ENCODE assay signal across 1 cellular context in the genomic region with DNA sequence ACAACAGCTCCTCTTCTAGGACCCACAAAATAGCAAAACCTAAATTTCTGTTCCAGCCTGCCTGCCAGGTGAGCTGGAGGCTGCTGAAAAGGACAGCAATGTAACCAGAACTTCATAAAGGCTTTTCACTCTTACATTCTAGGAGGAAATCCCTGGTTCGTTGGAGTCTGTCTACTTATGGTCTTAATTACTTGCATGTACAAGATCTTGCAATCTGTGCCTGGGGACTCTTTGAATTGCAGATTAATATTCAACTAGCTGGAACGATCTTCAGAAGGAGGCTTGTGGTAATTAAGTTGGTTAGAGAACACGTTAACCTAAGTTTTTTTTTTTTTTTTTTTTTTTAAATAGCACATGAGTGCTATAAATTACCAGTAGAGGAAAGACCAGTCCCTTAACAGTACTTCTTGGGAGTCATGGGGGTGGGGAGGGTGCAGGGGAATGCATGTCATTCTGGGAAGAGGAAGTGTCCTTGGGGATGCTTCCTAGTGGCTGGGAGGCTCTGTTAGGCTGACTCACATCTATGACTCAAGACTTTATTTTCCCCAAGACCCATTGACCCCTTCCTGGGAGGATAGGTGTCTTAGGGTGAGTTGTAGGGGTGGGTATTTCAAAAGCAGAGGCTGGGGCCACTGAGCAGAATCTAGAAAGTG.
TF ChIP-seq lines count a peak whose summit lies in the region.

No MANE protein-coding gene starts in this region.

TF ChIP-seq in H1, 55 proteins besides CTCF, POLR2A, EP300 and RAD21:
- TF ChIP-seq SP4 (IDR thresholded peaks at IDR 0.05; ENCODE audit: low read length): no peak
- TF ChIP-seq, protein P1, sequence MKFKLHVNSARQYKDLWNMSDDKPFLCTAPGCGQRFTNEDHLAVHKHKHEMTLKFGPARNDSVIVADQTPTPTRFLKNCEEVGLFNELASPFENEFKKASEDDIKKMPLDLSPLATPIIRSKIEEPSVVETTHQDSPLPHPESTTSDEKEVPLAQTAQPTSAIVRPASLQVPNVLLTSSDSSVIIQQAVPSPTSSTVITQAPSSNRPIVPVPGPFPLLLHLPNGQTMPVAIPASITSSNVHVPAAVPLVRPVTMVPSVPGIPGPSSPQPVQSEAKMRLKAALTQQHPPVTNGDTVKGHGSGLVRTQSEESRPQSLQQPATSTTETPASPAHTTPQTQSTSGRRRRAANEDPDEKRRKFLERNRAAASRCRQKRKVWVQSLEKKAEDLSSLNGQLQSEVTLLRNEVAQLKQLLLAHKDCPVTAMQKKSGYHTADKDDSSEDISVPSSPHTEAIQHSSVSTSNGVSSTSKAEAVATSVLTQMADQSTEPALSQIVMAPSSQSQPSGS (IDR thresholded peaks at IDR 0.05; ENCODE audit: low read length): no peak
- TF ChIP-seq GABPA (IDR thresholded peaks at IDR 0.05; ENCODE audit: borderline replicate concordance, insufficient read depth, low read length): no peak
